In the genomic region with DNA sequence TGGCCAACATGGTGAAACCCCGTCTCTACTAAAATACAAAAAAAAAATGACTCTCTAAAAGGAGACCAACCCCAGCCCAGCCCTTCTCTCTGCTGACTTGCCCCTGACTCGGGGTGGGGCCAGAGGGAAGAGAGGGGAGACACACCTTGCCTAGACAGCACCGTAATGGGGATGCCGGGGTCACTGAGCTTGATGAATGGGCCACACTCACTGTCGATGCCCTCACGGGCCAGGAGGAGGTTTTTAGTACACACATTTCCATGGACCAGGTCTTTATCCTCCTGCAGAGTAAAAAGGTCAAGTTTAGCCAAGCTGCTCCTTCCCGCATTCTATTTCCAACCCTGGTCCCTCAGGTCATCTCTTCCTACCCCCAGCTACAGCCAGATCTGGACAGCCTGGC, we compare ENCODE assay signal across 19 cellular contexts.
DNase-seq lines count a peak whose midpoint lies in the region; ATAC-seq and TF ChIP-seq lines count a peak whose summit lies in the region.
"Had no signal": no experiment of that assay in that cellular context is flagged by ENCODE, and none has a peak within 500 bp of the region (broad histone marks: within the 10 kb centered on the region; RNA-seq: fewer than 3 reads in every experiment).

No MANE protein-coding gene starts in this region.

- H3K27ac Mint-ChIP-seq in activated naive CD4-positive, alpha-beta T cell treated with anti-CD3 and anti-CD28 coated beads, Interleukin-2, amount 10 ng/mL, durations not matched to agents 7 days and 5 days, result peak overlapping the region; percentile 1
- H3K27ac Mint-ChIP-seq in CD4-positive, alpha-beta T cell, result peak overlapping the region; percentile 44
- peak overlapping the region; percentile 10 for H3K27ac Mint-ChIP-seq in activated naive CD8-positive, alpha-beta T cell treated with anti-CD3 and anti-CD28 coated beads for 36 hours
- peak overlapping the region in 7 of 10 donors; percentile 4 to 66 (median 51) for H3K27ac Mint-ChIP-seq in naive thymus-derived CD8-positive, alpha-beta T cell

- H3K9me3 Mint-ChIP-seq in activated naive CD4-positive, alpha-beta T cell treated with anti-CD3 and anti-CD28 coated beads, Interleukin-2, amount 10 ng/mL, durations not matched to agents 7 days and 5 days, result no peaks in the 10 kb centered on the region
- no peaks in the 10 kb centered on the region for H3K9me3 Mint-ChIP-seq in CD4-positive, alpha-beta T cell
- no peaks in the 10 kb centered on the region for H3K9me3 Mint-ChIP-seq in activated naive CD8-positive, alpha-beta T cell treated with anti-CD3 and anti-CD28 coated beads for 36 hours
- H3K9me3 Mint-ChIP-seq in naive thymus-derived CD8-positive, alpha-beta T cell, result no peaks in the 10 kb centered on the region
- H3K9me3 Mint-ChIP-seq: CD4-positive, alpha-beta memory T cell had no signal

- intact Hi-C loops in CD4-positive, alpha-beta T cell (cut with DNase I, micrococcal nuclease), result loop anchor here in 1 of 2 experiments (5.0 kb wide), 1 partner anchor 188 kb away; no protein-coding TSS in a partner anchor

- POLR2A ChIA-PET in CD4-positive, alpha-beta T cell (lab: Charles Lee), result interaction anchor here (1.3 to 1.8 kb wide), 2 partner anchors 17 to 122 kb away, joined by 3 to 4 read pairs; partner anchors contain the start of gene JAK1
- POLR2A ChIA-PET in naive thymus-derived CD8-positive, alpha-beta T cell (lab: Charles Lee), result interaction anchor here (0.6 kb wide), 1 partner anchor 345 kb away, joined by 3 read pairs; no protein-coding TSS in a partner anchor
- POLR2A ChIA-PET in GM10248 (lab: Yijun Ruan, JAX), result no interaction called here

- no peaks in the 10 kb centered on the region for H3K9me3 ChIP-seq in CD4-positive, alpha-beta T cell (ENCODE audit: control insufficient read depth, low read length)
- H3K9me3 ChIP-seq: BE2C had no signal

- no peak overlapping the region for H3K27ac ChIP-seq in CD4-positive, alpha-beta T cell (ENCODE audit: low read depth, low read length)

- DNase-seq in activated naive CD4-positive, alpha-beta T cell treated with anti-CD3 and anti-CD28 coated beads, Interleukin-2, amount 10 ng/mL, durations not matched to agents 7 days and 5 days, result no peak
- no peak for DNase-seq in activated naive CD4-positive, alpha-beta T cell treated with Interleukin-2 at 50 U/mL for 16 hours
- DNase-seq in CD4-positive, alpha-beta T cell, result no peak
- DNase-seq in activated naive CD8-positive, alpha-beta T cell treated with anti-CD3 and anti-CD28 coated beads for 36 hours, result no peak
- DNase-seq in naive thymus-derived CD8-positive, alpha-beta T cell, result no peak
- DNase-seq in GM10248 (ENCODE audit: extremely low spot score) (no peak), activated gamma-delta T cell (lab: John Stamatoyannopoulos, UW) (no peak), HT-29 (ENCODE audit: low spot score) (no peak)
- DNase-seq: BE2C; CD4-positive, alpha-beta memory T cell; GOT3; Kasumi-1; MM.1S; NCI-H1105; NCI-H2081; NCI-H2171 treated with DMSO at 0.1 percent for 48 hours; NCI-H446; NCI-H69 had no signal

- no peak for TF ChIP-seq CTCF in CD4-positive, alpha-beta T cell (IDR thresholded peaks at IDR 0.05)
- no peak for TF ChIP-seq CTCF in GM10248 (IDR thresholded peaks at IDR 0.05; ENCODE audit: control extremely low read depth, extremely low read depth, low read depth, missing control alignments)

- no peak overlapping the region for H3K4me3 Mint-ChIP-seq in activated naive CD4-positive, alpha-beta T cell treated with anti-CD3 and anti-CD28 coated beads, Interleukin-2, amount 10 ng/mL, durations not matched to agents 7 days and 5 days
- H3K4me3 Mint-ChIP-seq in CD4-positive, alpha-beta T cell, result no peak overlapping the region
- H3K4me3 Mint-ChIP-seq in activated naive CD8-positive, alpha-beta T cell treated with anti-CD3 and anti-CD28 coated beads for 36 hours, result no peak overlapping the region
- no peak overlapping the region for H3K4me3 Mint-ChIP-seq in naive thymus-derived CD8-positive, alpha-beta T cell

- peaks cover 59% of the 10 kb centered on the region for H3K36me3 Mint-ChIP-seq in activated naive CD4-positive, alpha-beta T cell treated with anti-CD3 and anti-CD28 coated beads, Interleukin-2, amount 10 ng/mL, durations not matched to agents 7 days and 5 days
- peaks cover 97% of the 10 kb centered on the region for H3K36me3 Mint-ChIP-seq in CD4-positive, alpha-beta T cell (ENCODE audit: low read depth)
- peaks cover 12% of the 10 kb centered on the region for H3K36me3 Mint-ChIP-seq in activated naive CD8-positive, alpha-beta T cell treated with anti-CD3 and anti-CD28 coated beads for 36 hours
- peaks cover 0 to 95% (median 27%) of the 10 kb centered on the region in 3 donors for H3K36me3 Mint-ChIP-seq in naive thymus-derived CD8-positive, alpha-beta T cell

- no peaks in the 10 kb centered on the region for H3K27me3 ChIP-seq in CD4-positive, alpha-beta T cell (ENCODE audit: control insufficient read depth, insufficient read depth, low read length)
- H3K27me3 ChIP-seq: BE2C had no signal

- CTCF ChIA-PET in activated naive CD4-positive, alpha-beta T cell treated with anti-CD3 and anti-CD28 coated beads, Interleukin-2, amount 10 ng/mL, durations not matched to agents 7 days and 5 days (lab: Charles Lee), result no interaction called here
- CTCF ChIA-PET in CD4-positive, alpha-beta T cell (lab: Charles Lee), result no interaction called here
- CTCF ChIA-PET in GM10248 (lab: Yijun Ruan, JAX), result interaction anchor here (1.1 to 1.3 kb wide), 4 partner anchors 15 to 21 kb away, joined by 3 to 4 read pairs (median 4); no protein-coding TSS in a partner anchor

- no peaks in the 10 kb centered on the region for H3K27me3 Mint-ChIP-seq in activated naive CD4-positive, alpha-beta T cell treated with anti-CD3 and anti-CD28 coated beads, Interleukin-2, amount 10 ng/mL, durations not matched to agents 7 days and 5 days
- no peaks in the 10 kb centered on the region for H3K27me3 Mint-ChIP-seq in CD4-positive, alpha-beta T cell
- H3K27me3 Mint-ChIP-seq in activated naive CD8-positive, alpha-beta T cell treated with anti-CD3 and anti-CD28 coated beads for 36 hours, result no peaks in the 10 kb centered on the region
- H3K27me3 Mint-ChIP-seq in naive thymus-derived CD8-positive, alpha-beta T cell, result no peaks in the 10 kb centered on the region
- H3K27me3 Mint-ChIP-seq: CD4-positive, alpha-beta memory T cell had no signal

- no peaks in the 10 kb centered on the region for H3K4me1 Mint-ChIP-seq in activated naive CD4-positive, alpha-beta T cell treated with anti-CD3 and anti-CD28 coated beads, Interleukin-2, amount 10 ng/mL, durations not matched to agents 7 days and 5 days
- no peaks in the 10 kb centered on the region for H3K4me1 Mint-ChIP-seq in CD4-positive, alpha-beta T cell (ENCODE audit: low read depth)
- peaks cover 1% of the 10 kb centered on the region for H3K4me1 Mint-ChIP-seq in activated naive CD8-positive, alpha-beta T cell treated with anti-CD3 and anti-CD28 coated beads for 36 hours
- peaks cover 1 to 9% (median 4%) of the 10 kb centered on the region in 4 donors for H3K4me1 Mint-ChIP-seq in naive thymus-derived CD8-positive, alpha-beta T cell

- ATAC-seq in CD4-positive, alpha-beta T cell (ENCODE audit: poor library complexity), result no peak
- no peak for ATAC-seq in naive thymus-derived CD8-positive, alpha-beta T cell
- ATAC-seq: Panc1 had no signal

Comparison
In these comparisons a context has a peak if more than half of its experiments do, and no peak if none do; other contexts are left out.
1. H3K27ac Mint-ChIP-seq: peak in every context shown above with its lines; median percentile 51 in naive thymus-derived CD8-positive, alpha-beta T cell; 44 in CD4-positive, alpha-beta T cell; 10 in activated naive CD8-positive, alpha-beta T cell treated with anti-CD3 and anti-CD28 coated beads for 36 hours; 1 in activated naive CD4-positive, alpha-beta T cell treated with anti-CD3 and anti-CD28 coated beads, Interleukin-2, amount 10 ng/mL, durations not matched to agents 7 days and 5 days.